8 cellular contexts compared by ENCODE assay signal in the genomic region with DNA sequence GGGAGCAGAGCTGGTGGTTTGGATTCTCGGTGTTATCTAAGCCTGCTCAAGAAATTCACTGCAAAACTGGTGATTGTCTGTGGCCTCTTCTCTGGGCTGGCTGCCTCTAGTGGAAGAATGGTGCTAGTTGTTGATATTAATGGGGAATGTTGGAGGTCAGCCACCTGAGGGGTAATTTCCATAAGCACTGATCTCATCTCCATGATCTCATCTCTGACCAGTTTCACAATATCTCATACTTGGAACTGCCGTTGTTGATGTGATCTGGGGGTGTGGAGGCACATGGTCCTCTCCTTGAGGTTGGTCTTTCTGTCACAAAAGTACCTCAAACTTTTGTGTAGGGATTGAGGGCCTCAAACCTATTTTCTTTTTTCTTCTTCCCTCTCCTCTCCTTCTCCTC.
DNase-seq lines count a peak whose midpoint lies in the region; ATAC-seq and TF ChIP-seq lines count a peak whose summit lies in the region.

No MANE protein-coding gene starts in this region.

- H3K36me3 Mint-ChIP-seq in mesothelial cell of epicardium: no peaks in the 10 kb centered on the region

- DNase-seq in ACHN: peak; percentile 64
- DNase-seq in SW 1271 (lab: John Stamatoyannopoulos, UW): peak; percentile 4 to 31
- DNase-seq in left ventricle myocardium superior: no peak
- no peak for DNase-seq in NCI-H2107 treated with DMSO at 0.1 percent for 48 hours (lab: John Stamatoyannopoulos, UW; ENCODE audit: unreplicated experiment)
- DNase-seq in mesothelial cell of epicardium (ENCODE audit: low spot score in 2 of 2, unreplicated experiment in 2 of 2): no peak
- no peak for DNase-seq in DMS153 (lab: John Stamatoyannopoulos, UW)

- in situ Hi-C loops in ACHN (cut with HindIII; ENCODE audit: low pct_ligation_motif_present, low pct_unique_long_range_greater_than_20kb, low sequenced_read_pairs): no loop called here

- intact Hi-C loops in left ventricle myocardium superior (cut with micrococcal nuclease): no loop called here

- no peak overlapping the region for H3K27ac Mint-ChIP-seq in mesothelial cell of epicardium

- H3K27me3 Mint-ChIP-seq in mesothelial cell of epicardium (ENCODE audit: low read depth): no peaks in the 10 kb centered on the region

- no peaks in the 10 kb centered on the region for H3K4me1 Mint-ChIP-seq in mesothelial cell of epicardium

- TF ChIP-seq CTCF in mesothelial cell of epicardium (IDR thresholded peaks at IDR 0.05; ENCODE audit: unreplicated experiment): no peak

- H3K9me3 Mint-ChIP-seq in mesothelial cell of epicardium: peaks cover 13% of the 10 kb centered on the region

- H3K4me3 Mint-ChIP-seq in mesothelial cell of epicardium: no peak overlapping the region

- ATAC-seq in GM18870 (IDR thresholded peaks at IDR 0.05; ENCODE audit: unreplicated experiment): peak; percentile 93
- peak; percentile 87 for ATAC-seq in HG03039 (IDR thresholded peaks at IDR 0.05; ENCODE audit: unreplicated experiment)
- peak; percentile 93 for ATAC-seq in left ventricle myocardium superior

Comparison
In these comparisons a context has a peak if more than half of its experiments do, and no peak if none do; other contexts are left out.
1. DNase-seq: peak in ACHN (single experiment) and SW 1271 (2 of 2); none in left ventricle myocardium superior (single experiment), NCI-H2107 treated with DMSO at 0.1 percent for 48 hours (single experiment), mesothelial cell of epicardium (0 of 2) and DMS153 (single experiment).
2. Peak in every context shown above with its lines, with median percentiles within 50 percentile points of each other: ATAC-seq.